Comparison of ENCODE assay signal across 36 cellular contexts in genomic region chr20:35562541-35563110, GRCh38. TPM values are rescaled to one million over a fixed set of nuclear protein-coding genes. Genes with fewer than 3 reads are reported as not detected.
"Had no signal": no experiment of that assay in that cellular context is flagged by ENCODE, and none has a peak within 500 bp of the region (broad histone marks: within the 10 kb centered on the region; RNA-seq: fewer than 3 reads in every experiment).

No MANE protein-coding gene starts in this region.

- H3K27ac ChIP-seq: left ventricle myocardium inferior, neural progenitor cell, ovary, right atrium auricular region, right lobe of liver, tibial nerve, vagina had no signal

- H3K36me3 Mint-ChIP-seq: memory B cell had no signal

- H3K27ac Mint-ChIP-seq: memory B cell; naive thymus-derived CD4-positive, alpha-beta T cell; nephron progenitor cell; neural progenitor cell; progenitor cell of endocrine pancreas; stimulated activated memory B cell treated with anti-CD40 and anti-IgM and Interleukin-4, amounts not matched to agents 10 μg/mL and 1 μg/mL and 100 μg/mL, for 72 hours; stimulated activated naive CD8-positive, alpha-beta T cell treated with anti-CD3 and anti-CD28 coated beads, Interleukin-15, amount 100 ng/mL, for 72 hours; type B pancreatic cell had no signal

- H3K4me1 ChIP-seq: left ventricle myocardium inferior, neural progenitor cell, right atrium auricular region, right lobe of liver, tibial nerve, vagina had no signal

- ATAC-seq: mucosa of descending colon; naive thymus-derived CD4-positive, alpha-beta T cell; right lobe of liver; stimulated activated memory B cell treated with anti-CD40 and anti-IgM and Interleukin-4, amounts not matched to agents 10 μg/mL and 1 μg/mL and 100 μg/mL, for 72 hours; stimulated activated naive CD8-positive, alpha-beta T cell treated with anti-CD3 and anti-CD28 coated beads, Interleukin-15, amount 100 ng/mL, for 72 hours had no signal

- H3K4me3 ChIP-seq: left ventricle myocardium inferior, mucosa of descending colon, neural progenitor cell, ovary, right atrium auricular region, right lobe of liver, smooth muscle cell, tibial nerve, vagina had no signal

- H3K4me3 Mint-ChIP-seq: memory B cell; naive thymus-derived CD4-positive, alpha-beta T cell; nephron progenitor cell; neural progenitor cell; stimulated activated memory B cell treated with anti-CD40 and anti-IgM and Interleukin-4, amounts not matched to agents 10 μg/mL and 1 μg/mL and 100 μg/mL, for 72 hours; stimulated activated naive CD8-positive, alpha-beta T cell treated with anti-CD3 and anti-CD28 coated beads, Interleukin-15, amount 100 ng/mL, for 72 hours; type B pancreatic cell had no signal

- H3K27me3 ChIP-seq: neural progenitor cell, ovary, right atrium auricular region, right lobe of liver, tibial nerve, vagina had no signal

- H3K9me3 ChIP-seq: left ventricle myocardium inferior, mucosa of descending colon, ovary, right atrium auricular region, right lobe of liver, tibial nerve, vagina had no signal

- H3K9me3 Mint-ChIP-seq: memory B cell; naive thymus-derived CD4-positive, alpha-beta T cell; nephron progenitor cell; neural progenitor cell; stimulated activated memory B cell treated with anti-CD40 and anti-IgM and Interleukin-4, amounts not matched to agents 10 μg/mL and 1 μg/mL and 100 μg/mL, for 72 hours; stimulated activated naive CD8-positive, alpha-beta T cell treated with anti-CD3 and anti-CD28 coated beads, Interleukin-15, amount 100 ng/mL, for 72 hours; type B pancreatic cell had no signal

- H3K36me3 ChIP-seq: neural progenitor cell, ovary, right lobe of liver, vagina had no signal

- H3K27me3 Mint-ChIP-seq: memory B cell; progenitor cell of endocrine pancreas; stimulated activated naive CD8-positive, alpha-beta T cell treated with anti-CD3 and anti-CD28 coated beads, Interleukin-15, amount 100 ng/mL, for 72 hours; type B pancreatic cell had no signal

- H3K4me1 Mint-ChIP-seq: memory B cell; naive thymus-derived CD4-positive, alpha-beta T cell; neural progenitor cell; stimulated activated memory B cell treated with anti-CD40 and anti-IgM and Interleukin-4, amounts not matched to agents 10 μg/mL and 1 μg/mL and 100 μg/mL, for 72 hours; stimulated activated naive CD8-positive, alpha-beta T cell treated with anti-CD3 and anti-CD28 coated beads, Interleukin-15, amount 100 ng/mL, for 72 hours had no signal

- DNase-seq: islet precursor cell; left ventricle myocardium inferior; midbrain; naive thymus-derived CD4-positive, alpha-beta T cell; nephron progenitor cell; stimulated activated CD4-positive, alpha-beta T cell treated with anti-CD3 and anti-CD28 coated beads, Interleukin-1b, Interleukin-23, amount 100 ng/mL, for 48 hours; stimulated activated CD4-positive, alpha-beta T cell treated with anti-CD3 and anti-CD28 coated beads, Interleukin-2, amount 100 ng/mL, for 48 hours; stimulated activated CD4-positive, alpha-beta T cell treated with anti-CD3 and anti-CD28 coated beads, Interleukin-4, amount 100 ng/mL, for 4 hours; stimulated activated CD8-positive, alpha-beta memory T cell treated with anti-CD3 and anti-CD28 coated beads, Interleukin-4, amount 100 ng/mL, for 48 hours; stimulated activated naive CD4-positive, alpha-beta T cell treated with Interleukin-2 at 50 U/mL for 16 hours; stimulated activated naive CD8-positive, alpha-beta T cell treated with anti-CD3 and anti-CD28 coated beads, Interleukin-15, amount 100 ng/mL, for 72 hours; substantia nigra had no signal

RNA-seq across cellular contexts. Expression of gene C20orf173, which starts 33.2 kb away (rescaled TPM):
- total RNA-seq: kidney epithelial cell; left ventricle myocardium inferior; lower leg skin; lung microvascular endothelial cell; mesenteric fat pad; mucosa of descending colon; myocyte; naive thymus-derived CD4-positive, alpha-beta T cell; omental fat pad; ovary; progenitor cell of endocrine pancreas; pulmonary artery endothelial cell; renal cortical epithelial cell; right atrium auricular region; right lobe of liver; skeletal muscle tissue; smooth muscle cell; temporal lobe; tibial nerve; urinary bladder; vagina had no signal
- polyA plus RNA-seq: naive thymus-derived CD4-positive, alpha-beta T cell; ovary; smooth muscle cell; thymus; urinary bladder had no signal

RNA-seq across cellular contexts. Expression of gene SPAG4, which starts 53.0 kb away (rescaled TPM):
- polyA plus RNA-seq: naive thymus-derived CD4-positive, alpha-beta T cell had no signal
